ENCODE assay signal across 20 cellular contexts in genomic region chr4:7144374-7145290, GRCh38. TPM values are rescaled to one million over a fixed set of nuclear protein-coding genes. Genes with fewer than 3 reads are reported as not detected.
"Had no signal": no experiment of that assay in that cellular context is flagged by ENCODE, and none has a peak within 500 bp of the region (broad histone marks: within the 10 kb centered on the region; RNA-seq: fewer than 3 reads in every experiment).

No MANE protein-coding gene starts in this region.

- H3K9me3 ChIP-seq: mucosa of descending colon, sigmoid colon had no signal

- H3K4me3 ChIP-seq: lung, mucosa of descending colon, sigmoid colon had no signal

- DNase-seq: activated CD4-positive, CD25-positive, alpha-beta regulatory T cell; activated CD8-positive, alpha-beta memory T cell treated with anti-CD3 and anti-CD28 coated beads, Interleukin-2, amount 10 ng/mL, durations not matched to agents 7 days and 5 days; activated effector memory CD4-positive, alpha-beta T cell treated with anti-CD3 and anti-CD28 coated beads, Interleukin-2, amount 50 U/mL, for 16 hours; activated T-cell treated with anti-CD3 and anti-CD28 coated beads, Interleukin-2, amount 50 U/mL, for 4 hours; amygdala; cortex of kidney; effector CD8-positive, alpha-beta T cell; left cardiac atrium; mucosa of descending colon; sigmoid colon; stimulated activated CD4-positive, alpha-beta T cell treated with anti-CD3 and anti-CD28 coated beads, Interleukin-12 subunit alpha, Interleukin-12 subunit beta, amount 100 ng/mL, for 4 hours; stimulated activated naive CD4-positive, alpha-beta T cell; T-helper 2 cell had no signal

- H3K27ac Mint-ChIP-seq: activated CD8-positive, alpha-beta memory T cell treated with anti-CD3 and anti-CD28 coated beads, Interleukin-2, amount 10 ng/mL, durations not matched to agents 7 days and 5 days; activated naive CD8-positive, alpha-beta T cell; natural killer cell treated with Interleukin-12 subunit alpha and Interleukin-12 subunit beta and Interleukin-15 and Interleukin-18, amount 100 ng/mL, for 72 hours; type B pancreatic cell had no signal

- H3K4me1 Mint-ChIP-seq: activated CD8-positive, alpha-beta memory T cell treated with anti-CD3 and anti-CD28 coated beads, Interleukin-2, amount 10 ng/mL, durations not matched to agents 7 days and 5 days; central memory CD8-positive, alpha-beta T cell had no signal

- H3K36me3 ChIP-seq: sigmoid colon had no signal

- H3K27me3 ChIP-seq: sigmoid colon had no signal

- H3K4me1 ChIP-seq: sigmoid colon had no signal

- H3K9me3 Mint-ChIP-seq: activated T-cell treated with anti-CD3 and anti-CD28 coated beads, Interleukin-2, amount 50 U/mL, for 4 hours; brain; central memory CD8-positive, alpha-beta T cell; natural killer cell treated with Interleukin-12 subunit alpha and Interleukin-12 subunit beta and Interleukin-15 and Interleukin-18, amount 100 ng/mL, for 72 hours; type B pancreatic cell had no signal

- H3K4me3 Mint-ChIP-seq: activated CD8-positive, alpha-beta memory T cell treated with anti-CD3 and anti-CD28 coated beads, Interleukin-2, amount 10 ng/mL, durations not matched to agents 7 days and 5 days; activated naive CD8-positive, alpha-beta T cell; activated T-cell treated with anti-CD3 and anti-CD28 coated beads, Interleukin-2, amount 50 U/mL, for 4 hours; brain; central memory CD8-positive, alpha-beta T cell; natural killer cell treated with Interleukin-12 subunit alpha and Interleukin-12 subunit beta and Interleukin-15 and Interleukin-18, amount 100 ng/mL, for 72 hours; type B pancreatic cell had no signal

- ATAC-seq: activated CD8-positive, alpha-beta memory T cell treated with anti-CD3 and anti-CD28 coated beads, Interleukin-2, amount 10 ng/mL, durations not matched to agents 7 days and 5 days; activated T-cell treated with anti-CD3 and anti-CD28 coated beads, Interleukin-2, amount 50 U/mL, for 4 hours; left cardiac atrium; mucosa of descending colon had no signal

- H3K36me3 Mint-ChIP-seq: activated CD8-positive, alpha-beta memory T cell treated with anti-CD3 and anti-CD28 coated beads, Interleukin-2, amount 10 ng/mL, durations not matched to agents 7 days and 5 days; activated naive CD8-positive, alpha-beta T cell; brain; natural killer cell treated with Interleukin-12 subunit alpha and Interleukin-12 subunit beta and Interleukin-15 and Interleukin-18, amount 100 ng/mL, for 72 hours; type B pancreatic cell had no signal

- H3K27ac ChIP-seq: sigmoid colon had no signal

RNA-seq across cellular contexts. Expression of gene SORCS2, which starts 47.7 kb away (rescaled TPM):
- total RNA-seq: pulmonary artery endothelial cell had no signal
